21 cellular contexts compared by ENCODE assay signal in genomic region chr1:58006421-58007032, GRCh38.
"Had no signal": no experiment of that assay in that cellular context is flagged by ENCODE, and none has a peak within 500 bp of the region (broad histone marks: within the 10 kb centered on the region; RNA-seq: fewer than 3 reads in every experiment).

No MANE protein-coding gene starts in this region.

- H3K27me3 ChIP-seq: brain microvascular endothelial cell had no signal

- H3K36me3 Mint-ChIP-seq: activated naive CD8-positive, alpha-beta T cell treated with anti-CD3 and anti-CD28 coated beads for 36 hours; naive thymus-derived CD4-positive, alpha-beta T cell; stimulated activated effector memory CD8-positive, alpha-beta T cell treated with anti-CD3 and anti-CD28 coated beads, Interleukin-12 subunit alpha, Interleukin-12 subunit beta, amount 100 ng/mL, for 72 hours had no signal

- H3K9me3 Mint-ChIP-seq: activated B cell treated with CpG ODN at 0.5 μM for 24 hours; activated CD4-positive, alpha-beta T cell treated with anti-CD3 and anti-CD28 coated beads, Interleukin-2, amount 10 ng/mL, durations not matched to agents 24 days and 14 days; activated naive CD8-positive, alpha-beta T cell treated with anti-CD3 and anti-CD28 coated beads for 36 hours; central memory CD8-positive, alpha-beta T cell; naive thymus-derived CD4-positive, alpha-beta T cell; stimulated activated effector memory CD8-positive, alpha-beta T cell treated with anti-CD3 and anti-CD28 coated beads, Interleukin-12 subunit alpha, Interleukin-12 subunit beta, amount 100 ng/mL, for 72 hours had no signal

- H3K36me3 ChIP-seq: brain microvascular endothelial cell, left ventricle myocardium inferior, thoracic aorta, upper lobe of right lung had no signal

- H3K4me1 Mint-ChIP-seq: activated B cell treated with CpG ODN at 0.5 μM for 24 hours; activated CD4-positive, alpha-beta T cell treated with anti-CD3 and anti-CD28 coated beads, Interleukin-2, amount 10 ng/mL, durations not matched to agents 24 days and 14 days; activated naive CD8-positive, alpha-beta T cell treated with anti-CD3 and anti-CD28 coated beads for 36 hours; central memory CD8-positive, alpha-beta T cell; naive thymus-derived CD4-positive, alpha-beta T cell; stimulated activated effector memory CD8-positive, alpha-beta T cell treated with anti-CD3 and anti-CD28 coated beads, Interleukin-12 subunit alpha, Interleukin-12 subunit beta, amount 100 ng/mL, for 72 hours had no signal

- DNase-seq: activated B cell treated with CpG ODN at 0.5 μM for 24 hours; activated CD4-positive, alpha-beta T cell treated with anti-CD3 and anti-CD28 coated beads, Interleukin-2, amount 10 ng/mL, durations not matched to agents 24 days and 14 days; activated CD8-positive, alpha-beta memory T cell treated with anti-CD3 and anti-CD28 coated beads, Interleukin-2, amount 50 U/mL, for 48 hours; activated naive CD8-positive, alpha-beta T cell treated with anti-CD3 and anti-CD28 coated beads for 36 hours; amygdala; brain microvascular endothelial cell; effector CD4-positive, alpha-beta T cell; foreskin fibroblast; hippocampal formation; kidney; left ventricle myocardium inferior; mucosa of descending colon; naive thymus-derived CD4-positive, alpha-beta T cell; stimulated activated CD4-positive, alpha-beta T cell treated with anti-CD3 and anti-CD28 coated beads, Interleukin-12 subunit alpha, Interleukin-12 subunit beta, amount 100 ng/mL, for 4 hours; stimulated activated CD4-positive, alpha-beta T cell treated with anti-CD3 and anti-CD28 coated beads, Interleukin-2, amount 100 ng/mL, for 24 hours; T-helper 2 cell; upper lobe of right lung had no signal

- H3K9me3 ChIP-seq: left ventricle myocardium inferior, mucosa of descending colon, thoracic aorta, upper lobe of right lung had no signal

- H3K4me3 ChIP-seq: coronary artery, left ventricle myocardium inferior, mucosa of descending colon, thoracic aorta, upper lobe of right lung had no signal

- H3K27ac ChIP-seq: brain microvascular endothelial cell, coronary artery, left ventricle myocardium inferior, thoracic aorta, upper lobe of right lung had no signal

- H3K27me3 Mint-ChIP-seq: activated naive CD8-positive, alpha-beta T cell treated with anti-CD3 and anti-CD28 coated beads for 36 hours had no signal

- ATAC-seq: mucosa of descending colon; naive thymus-derived CD4-positive, alpha-beta T cell; stimulated activated effector memory CD8-positive, alpha-beta T cell treated with anti-CD3 and anti-CD28 coated beads, Interleukin-12 subunit alpha, Interleukin-12 subunit beta, amount 100 ng/mL, for 72 hours; upper lobe of right lung had no signal

- H3K4me3 Mint-ChIP-seq: activated B cell treated with CpG ODN at 0.5 μM for 24 hours; activated CD4-positive, alpha-beta T cell treated with anti-CD3 and anti-CD28 coated beads, Interleukin-2, amount 10 ng/mL, durations not matched to agents 24 days and 14 days; activated naive CD8-positive, alpha-beta T cell treated with anti-CD3 and anti-CD28 coated beads for 36 hours; central memory CD8-positive, alpha-beta T cell; naive thymus-derived CD4-positive, alpha-beta T cell; stimulated activated effector memory CD8-positive, alpha-beta T cell treated with anti-CD3 and anti-CD28 coated beads, Interleukin-12 subunit alpha, Interleukin-12 subunit beta, amount 100 ng/mL, for 72 hours had no signal

- H3K27ac Mint-ChIP-seq: activated B cell treated with CpG ODN at 0.5 μM for 24 hours; activated CD4-positive, alpha-beta T cell treated with anti-CD3 and anti-CD28 coated beads, Interleukin-2, amount 10 ng/mL, durations not matched to agents 24 days and 14 days; activated naive CD8-positive, alpha-beta T cell treated with anti-CD3 and anti-CD28 coated beads for 36 hours; naive thymus-derived CD4-positive, alpha-beta T cell; stimulated activated effector memory CD8-positive, alpha-beta T cell treated with anti-CD3 and anti-CD28 coated beads, Interleukin-12 subunit alpha, Interleukin-12 subunit beta, amount 100 ng/mL, for 72 hours had no signal

- H3K4me1 ChIP-seq: left ventricle myocardium inferior, upper lobe of right lung had no signal
